In genomic region chr5:174751154-174751990, GRCh38 we compare ENCODE assay signal across 1 cellular context.
A peak's percentile ranks its signal among the peaks of the same experiment; 100 is the strongest.
TF ChIP-seq lines count a peak whose summit lies in the region.

No MANE protein-coding gene starts in this region.

TF ChIP-seq in HEK293, 187 proteins besides CTCF, POLR2A, EP300 and RAD21 (continued from another document and continues in another):
- TF ChIP-seq TSHZ1 (tag by site-specific recombination; IDR thresholded peaks at IDR 0.05; ENCODE audit: borderline replicate concordance) (0 out of 2 replicates have a peak, but pooled peaks have one; percentile 20), ZSCAN30 (tag by site-specific recombination; IDR thresholded peaks at IDR 0.05) (peak; percentile 72), ZNF266 (tag by site-specific recombination; IDR thresholded peaks at IDR 0.05; ENCODE audit: low read depth) (no peak), PRDM4 (tag by site-specific recombination; IDR thresholded peaks at IDR 0.05) (no peak), ZNF157 (tag by site-specific recombination; IDR thresholded peaks at IDR 0.05) (no peak), ZNF121 (tag by site-specific recombination; IDR thresholded peaks at IDR 0.05) (no peak), ZNF707 (tag by site-specific recombination; IDR thresholded peaks at IDR 0.05) (no peak), ZNF76 (tag by site-specific recombination; IDR thresholded peaks at IDR 0.05; ENCODE audit: borderline replicate concordance, low read depth) (peak; percentile 6; the same call in 1 of the 2 replicates), SP7 (tag by site-specific recombination; IDR thresholded peaks at IDR 0.05) (peak; percentile 39; the same call in 1 of the 2 replicates), KLF9 (tag by site-specific recombination; IDR thresholded peaks at IDR 0.05; ENCODE audit: low read depth) (no peak), ZNF202 (tag by site-specific recombination; IDR thresholded peaks at IDR 0.05; ENCODE audit: borderline replicate concordance) (no peak), ZNF362 (tag by site-specific recombination; IDR thresholded peaks at IDR 0.05) (no peak; the same call in 1 of the 2 replicates), ZBTB49 (tag by site-specific recombination; IDR thresholded peaks at IDR 0.05; ENCODE audit: low read depth) (no peak), PRDM1 (tag by site-specific recombination; IDR thresholded peaks at IDR 0.05) (no peak), ZNF416 (tag by site-specific recombination; IDR thresholded peaks at IDR 0.05) (no peak), GLIS2 (tag by site-specific recombination; IDR thresholded peaks at IDR 0.05) (peak; percentile 88), ZNF521 (tag by site-specific recombination; IDR thresholded peaks at IDR 0.05) (no peak), ZNF580 (tag by site-specific recombination; IDR thresholded peaks at IDR 0.05) (no peak), ZIC2 (tag by site-specific recombination; IDR thresholded peaks at IDR 0.05) (peak; percentile 62), ZNF792 (tag by site-specific recombination; IDR thresholded peaks at IDR 0.05) (no peak), PBX3 (CRISPR knock-in tag; IDR thresholded peaks at IDR 0.05) (no peak), ZBTB21 (tag by site-specific recombination; IDR thresholded peaks at IDR 0.05) (no peak), ZNF768 (tag by site-specific recombination; IDR thresholded peaks at IDR 0.05) (no peak), MZF1 (tag by site-specific recombination; IDR thresholded peaks at IDR 0.05; ENCODE audit: borderline replicate concordance) (no peak), ZNF423 (tag by site-specific recombination; IDR thresholded peaks at IDR 0.05) (peak; percentile 86), SALL2 (tag by site-specific recombination; IDR thresholded peaks at IDR 0.05; ENCODE audit: borderline replicate concordance) (no peak), RBAK (tag by site-specific recombination; IDR thresholded peaks at IDR 0.05) (no peak), ZNF747 (tag by site-specific recombination; IDR thresholded peaks at IDR 0.05) (no peak), ZNF623 (tag by site-specific recombination; IDR thresholded peaks at IDR 0.05) (no peak; the same call in 1 of the 2 replicates), ZNF133 (tag by site-specific recombination; IDR thresholded peaks at IDR 0.05) (no peak), ZNF132 (tag by site-specific recombination; IDR thresholded peaks at IDR 0.05; ENCODE audit: borderline replicate concordance) (no peak), ZNF560 (tag by site-specific recombination; IDR thresholded peaks at IDR 0.05; ENCODE audit: borderline replicate concordance) (no peak), PRDM10 (tag by site-specific recombination; IDR thresholded peaks at IDR 0.05) (peak; percentile 98), ZNF639 (tag by site-specific recombination; IDR thresholded peaks at IDR 0.05) (no peak), TRIM28 (IDR thresholded peaks at IDR 0.05; ENCODE audit: borderline replicate concordance, low read length) (no peak), ZNF777 (tag by site-specific recombination; IDR thresholded peaks at IDR 0.05; ENCODE audit: borderline replicate concordance) (0 out of 2 replicates have a peak, but pooled peaks have one; percentile 46), ZNF518A (tag by site-specific recombination; conservative IDR thresholded peaks at IDR 0.05; ENCODE audit: low read depth) (no peak), BCL11B (tag by site-specific recombination; IDR thresholded peaks at IDR 0.05; ENCODE audit: low read depth) (no peak), ZNF843 (tag by site-specific recombination; IDR thresholded peaks at IDR 0.05) (no peak)
